15 cellular contexts compared by ENCODE assay signal in the genomic region with DNA sequence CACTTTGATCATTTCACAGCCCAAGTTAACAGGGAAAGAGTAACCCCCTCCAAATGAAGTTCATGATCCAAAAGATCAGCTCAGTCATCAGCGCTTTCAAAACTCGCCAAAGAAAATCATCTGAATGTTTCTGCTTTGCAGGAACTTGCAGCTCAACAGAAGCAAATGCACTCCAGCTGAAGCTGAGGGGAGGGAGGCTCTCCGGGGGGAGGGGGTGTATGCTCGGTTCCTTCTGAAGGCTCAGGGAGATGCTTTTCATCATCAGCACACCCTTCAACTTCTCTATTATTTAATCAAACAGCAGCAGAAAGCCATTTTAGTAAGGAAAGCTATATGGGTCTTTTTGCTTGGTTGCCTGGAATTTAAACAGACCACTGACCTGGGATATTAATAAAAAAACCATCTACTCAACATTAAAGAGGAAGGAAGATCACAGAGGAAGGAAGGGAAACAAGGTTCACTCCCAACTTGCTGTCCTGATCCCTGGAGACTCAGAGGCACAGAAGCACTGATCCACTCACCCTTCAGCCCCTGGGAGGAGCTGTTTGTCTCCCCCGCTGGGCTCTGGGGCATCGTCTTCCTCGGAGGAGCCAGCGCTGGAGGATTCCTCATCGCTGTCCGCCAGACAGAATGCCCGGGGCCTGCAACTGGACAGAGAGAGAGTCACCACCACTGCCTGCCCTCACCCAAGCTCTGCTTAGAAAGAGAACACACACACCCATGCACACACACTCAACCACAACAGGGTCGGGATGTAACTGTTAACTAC. TPM values are rescaled to one million over a fixed set of nuclear protein-coding genes. Genes with fewer than 3 reads are reported as not detected.
DNase-seq lines count a peak whose midpoint lies in the region; ATAC-seq, FAIRE-seq and TF ChIP-seq lines count a peak whose summit lies in the region.
"Had no signal": no experiment of that assay in that cellular context is flagged by ENCODE, and none has a peak within 500 bp of the region (broad histone marks: within the 10 kb centered on the region; RNA-seq: fewer than 3 reads in every experiment).

No MANE protein-coding gene starts in this region.

- intact Hi-C loops in left ventricle myocardium superior (cut with micrococcal nuclease) (no loop called here), cardiac septum (cut with DNase I) (no loop called here)

- H3K56ac ChIP-seq in H1 (replicated peaks; ENCODE audit: insufficient read length, low read depth, low read length): no peak overlapping the region

- no peak for FAIRE-seq in H1 (lab: Jason Lieb, UNC)

- no peaks in the 10 kb centered on the region for H3K27me3 Mint-ChIP-seq in osteocyte (ENCODE audit: unreplicated experiment)
- H3K27me3 Mint-ChIP-seq: naive B cell had no signal

- peaks cover 40% of the 10 kb centered on the region for H3K36me3 Mint-ChIP-seq in osteocyte (ENCODE audit: unreplicated experiment)
- H3K36me3 Mint-ChIP-seq: naive B cell had no signal

- no peaks in the 10 kb centered on the region for H4K20me1 ChIP-seq in H1 (replicated peaks in 1 of 2; ENCODE audit: control insufficient read depth in 1 of 2, insufficient read depth in 2 of 2, low read length in 2 of 2)

- H3K27ac Mint-ChIP-seq in osteocyte (ENCODE audit: unreplicated experiment): peak overlapping the region; percentile 72

- no peaks in the 10 kb centered on the region for H3K79me1 ChIP-seq in H1 (ENCODE audit: low read depth, low read length)

- H3K4me1 ChIP-seq in H1 (replicated peaks in 1 of 4; ENCODE audit: control insufficient read depth in 3 of 4, insufficient read depth in 4 of 4, low read length in 3 of 4): peaks cover 0 to 6% (median 3%) of the 10 kb centered on the region in 4 experiments; a peak in 3 of 7 replicates

- no peak overlapping the region for H4K91ac ChIP-seq in H1 (replicated peaks; ENCODE audit: insufficient read length, low read length)

- no peak overlapping the region for H4K5ac ChIP-seq in H1 (ENCODE audit: insufficient read length, low read depth, low read length)

- peak; percentile 47 for DNase-seq in left ventricle myocardium superior
- DNase-seq in cardiac septum (ENCODE audit: low spot score): no peak
- no peak for DNase-seq in H1 (ENCODE audit: low read depth in 1 of 2, low spot score in 2 of 2)
- peak; percentile 59 for DNase-seq in osteocyte (ENCODE audit: extremely low spot score, unreplicated experiment)
- no peak for DNase-seq in GM03348 (ENCODE audit: low spot score)
- DNase-seq: central memory CD4-positive, alpha-beta T cell; DMS79; GOT3; MM.1S; naive B cell; NCI-H2171 treated with DMSO at 0.1 percent for 48 hours had no signal

- H3K4me3 ChIP-seq in H1 (ENCODE audit: extremely low read depth in 1 of 4, insufficient read depth in 2 of 4, low read depth in 3 of 4, low read length in 4 of 4): no peak overlapping the region
- H3K4me3 ChIP-seq: esophagus muscularis mucosa had no signal

- POLR2A ChIA-PET in H1 (lab: Charles Lee; ENCODE audit: partially characterized antibody): interaction anchor here (0.9 to 16.8 kb wide), 4 partner anchors 8 to 100 kb away, joined by 3 to 193 read pairs (median 3); no protein-coding TSS in a partner anchor

- 84% methylated on average over 12 of the region's 12 CpGs; no CpG with 5 or more reads in 1 of the 2 experiments for WGBS in H1 (ENCODE audit: extremely low coverage in 1 of 2, insufficient coverage in 1 of 2, insufficient read length in 1 of 2, insufficient replicate concordance in 2 of 2, low coverage in 1 of 2, low lambda C conversion rate in 2 of 2, missing lambda C conversion rate in 1 of 2), 2 experiments

- H4K8ac ChIP-seq in H1 (ENCODE audit: extremely low read depth, insufficient read depth, low read length): no peak overlapping the region

- no peak overlapping the region for H3K27ac ChIP-seq in H1 (ENCODE audit: low read depth, low read length)

- H2BK120ac ChIP-seq in H1 (replicated peaks; ENCODE audit: low read depth, low read length): no peak overlapping the region

- no peak overlapping the region for H3K23ac ChIP-seq in H1 (ENCODE audit: insufficient read length)

- H2BK5ac ChIP-seq in H1 (ENCODE audit: low read depth, low read length): 0 out of 2 replicates have a peak overlapping the region, but pooled peaks have one; percentile 3

- H2BK15ac ChIP-seq in H1 (ENCODE audit: low read length): 0 out of 2 replicates have a peak overlapping the region, but pooled peaks have one; percentile 54

- H3K27me3 ChIP-seq in H1 (replicated peaks in 1 of 4; ENCODE audit: control insufficient read depth in 3 of 4, extremely low read depth in 1 of 4, insufficient read depth in 3 of 4, low read length in 3 of 4): no peaks in the 10 kb centered on the region
- H3K27me3 ChIP-seq: esophagus muscularis mucosa had no signal

- H3K4me2 ChIP-seq in H1 (ENCODE audit: insufficient read depth in 1 of 2, low read depth in 2 of 2, low read length in 2 of 2): no peak overlapping the region

- TF ChIP-seq RAD21 in H1 (IDR thresholded peaks at IDR 0.05 in 1 of 2, conservative IDR thresholded peaks at IDR 0.05 in 1 of 2; ENCODE audit: low read depth in 2 of 2, low read length in 2 of 2): peak; percentile 20 to 39; a peak in 2 of 4 replicates

- ATAC-seq in left ventricle myocardium superior: no peak
- ATAC-seq in GM19351 (IDR thresholded peaks at IDR 0.05; ENCODE audit: unreplicated experiment): no peak
- ATAC-seq in GM19452 (IDR thresholded peaks at IDR 0.05; ENCODE audit: unreplicated experiment): no peak
- no peak for ATAC-seq in GM18520 (IDR thresholded peaks at IDR 0.05; ENCODE audit: unreplicated experiment)

- H3K4ac ChIP-seq in H1 (replicated peaks; ENCODE audit: insufficient read length, low read depth, low read length): no peak overlapping the region

- no peaks in the 10 kb centered on the region for H3K9me3 ChIP-seq in H1 (ENCODE audit: insufficient read depth in 2 of 2, low read depth in 1 of 2, low read length in 1 of 2)
- H3K9me3 ChIP-seq: esophagus muscularis mucosa had no signal

- no peak overlapping the region for H3K14ac ChIP-seq in H1 (ENCODE audit: insufficient read length)

- no peaks in the 10 kb centered on the region for H3K9me3 Mint-ChIP-seq in osteocyte (ENCODE audit: unreplicated experiment)
- H3K9me3 Mint-ChIP-seq: naive B cell had no signal

- no peak overlapping the region for H3K18ac ChIP-seq in H1 (ENCODE audit: extremely low read depth, low read length)

- CTCF ChIA-PET in H1 (lab: Charles Lee; ENCODE audit: partially characterized antibody): interaction anchor here (0.6 to 1.5 kb wide), 6 partner anchors 15 to 1434 kb away, joined by 3 to 5 read pairs (median 3); no protein-coding TSS in a partner anchor

- no peaks in the 10 kb centered on the region; the same call in 1 of the 2 replicates for H3K23me2 ChIP-seq in H1 (ENCODE audit: low read depth, low read length)

- no peak overlapping the region for H2AK5ac ChIP-seq in H1 (ENCODE audit: low read depth, low read length)

- TF ChIP-seq POLR2A in H1 (IDR thresholded peaks at IDR 0.05; ENCODE audit: control extremely low read depth in 1 of 2, low read depth in 2 of 2, low read length in 2 of 2): no peak

- peaks cover 54% of the 10 kb centered on the region for H3K4me1 Mint-ChIP-seq in osteocyte (ENCODE audit: unreplicated experiment)
- H3K4me1 Mint-ChIP-seq: naive B cell had no signal

- peak in 2 of 3 experiments; percentile 6 to 16; a peak in 2 of 4 replicates for TF ChIP-seq CTCF in H1 (IDR thresholded peaks at IDR 0.05; ENCODE audit: control extremely low read depth in 1 of 3, insufficient read depth in 1 of 3, low read depth in 1 of 3, low read length in 3 of 3)
- no peak for TF ChIP-seq CTCF in osteocyte (IDR thresholded peaks at IDR 0.05)

- no peak overlapping the region for H2BK12ac ChIP-seq in H1 (ENCODE audit: low read depth, low read length)

- H2AFZ ChIP-seq in H1 (ENCODE audit: low read length): no peak overlapping the region

- no peaks in the 10 kb centered on the region for H3K79me2 ChIP-seq in H1 (ENCODE audit: control insufficient read depth in 1 of 2, insufficient read depth in 2 of 2, low read length in 2 of 2)

- no peak overlapping the region for H3K4me3 Mint-ChIP-seq in osteocyte (ENCODE audit: unreplicated experiment)
- H3K4me3 Mint-ChIP-seq: naive B cell had no signal

- peaks cover 0 to 5% (median 1%) of the 10 kb centered on the region in 4 experiments; a peak in 5 of 8 replicates for H3K36me3 ChIP-seq in H1 (ENCODE audit: control insufficient read depth in 2 of 4, insufficient read depth in 4 of 4, low read length in 3 of 4)

- no peak overlapping the region for H2BK20ac ChIP-seq in H1 (ENCODE audit: low read length)

- TF ChIP-seq EP300 in H1 (IDR thresholded peaks at IDR 0.05; ENCODE audit: borderline replicate concordance in 1 of 2, low read depth in 2 of 2, low read length in 2 of 2): no peak

- no peak overlapping the region for H3K9ac ChIP-seq in H1 (replicated peaks in 1 of 4; ENCODE audit: extremely low read depth in 1 of 4, low read depth in 3 of 4, low read length in 3 of 4)

TF ChIP-seq in H1, 55 proteins besides CTCF, POLR2A, EP300 and RAD21 (continues in another document):
- TF ChIP-seq NANOG (IDR thresholded peaks at IDR 0.05; ENCODE audit: insufficient read depth, low read depth, low read length, poor library complexity, severe bottlenecking) (no peak), CBX5 (IDR thresholded peaks at IDR 0.05; ENCODE audit: low read depth, low read length) (no peak), SP1 (IDR thresholded peaks at IDR 0.05; ENCODE audit: low read depth, low read length) (no peak), SIN3A (conservative IDR thresholded peaks at IDR 0.05 in 1 of 2, IDR thresholded peaks at IDR 0.05 in 1 of 2; ENCODE audit: low read depth in 1 of 2, low read length in 2 of 2) (no peak), EZH2 (IDR thresholded peaks at IDR 0.05; ENCODE audit: low read depth, low read length, severe bottlenecking) (no peak), PHF8 (conservative IDR thresholded peaks at IDR 0.05; ENCODE audit: low read depth, low read length) (no peak), JUND (IDR thresholded peaks at IDR 0.05; ENCODE audit: low read length) (no peak), ASH2L (IDR thresholded peaks at IDR 0.05; ENCODE audit: low read length) (no peak), SIRT6 (IDR thresholded peaks at IDR 0.05; ENCODE audit: low read length) (no peak), RFX5 (IDR thresholded peaks at IDR 0.05; ENCODE audit: borderline replicate concordance, low read depth, low read length) (no peak), FOSL1 (IDR thresholded peaks at IDR 0.05; ENCODE audit: insufficient read depth, low read depth, low read length) (no peak)

RNA-seq across cellular contexts. Expression of a gene that starts 24.6 kb away (rescaled TPM):
- total RNA-seq in left ventricle myocardium superior (9.0 TPM), cardiac septum (6.9 TPM), osteocyte (20.8 and 21.4 TPM in 2 replicates)
- total RNA-seq in H1 (2021; fragmentation: NEBNext Ultra II Directional; extraction: Animal tissue kit (Norgen Biotek cat#: 25700)): 3.9 and 5.7 TPM in 2 replicates
- polyA plus RNA-seq in H1 (2011; rRNA removed): 1.8 and 2.1 TPM in 2 replicates
- polyA plus RNA-seq in H1 (2011; cell fraction: cytosol; rRNA removed): 2.2 TPM
- 2.2 TPM for polyA plus RNA-seq in H1 (2011; cell fraction: nucleus; rRNA removed)
- 1.7 to 2.5 TPM (median 2.0 TPM) in 4 replicates for polyA plus RNA-seq in H1 (2012, experiment 1 of 2)
- 0.98 TPM for polyA plus RNA-seq in H1 (2012, experiment 2 of 2)
- polyA plus RNA-seq in H1 (2013, experiment 1 of 2): 2.9 TPM
- polyA plus RNA-seq in H1 (2013, experiment 2 of 2): 3.4 TPM
- polyA minus RNA-seq in H1 (2011; rRNA and poly(A)+ RNA removed): 4.3 and 5.5 TPM in 2 replicates
- polyA minus RNA-seq in H1 (2011; cell fraction: cytosol; rRNA and poly(A)+ RNA removed): 2.8 TPM
- 9.1 TPM for polyA minus RNA-seq in H1 (2011; cell fraction: nucleus; rRNA and poly(A)+ RNA removed)

Comparison
In these comparisons a context has a peak if more than half of its experiments do, and no peak if none do; other contexts are left out.
1. DNase-seq: peak in left ventricle myocardium superior (single experiment) and osteocyte (single experiment); none in cardiac septum (single experiment), H1 (0 of 2) and GM03348 (single experiment).